In the genomic region with DNA sequence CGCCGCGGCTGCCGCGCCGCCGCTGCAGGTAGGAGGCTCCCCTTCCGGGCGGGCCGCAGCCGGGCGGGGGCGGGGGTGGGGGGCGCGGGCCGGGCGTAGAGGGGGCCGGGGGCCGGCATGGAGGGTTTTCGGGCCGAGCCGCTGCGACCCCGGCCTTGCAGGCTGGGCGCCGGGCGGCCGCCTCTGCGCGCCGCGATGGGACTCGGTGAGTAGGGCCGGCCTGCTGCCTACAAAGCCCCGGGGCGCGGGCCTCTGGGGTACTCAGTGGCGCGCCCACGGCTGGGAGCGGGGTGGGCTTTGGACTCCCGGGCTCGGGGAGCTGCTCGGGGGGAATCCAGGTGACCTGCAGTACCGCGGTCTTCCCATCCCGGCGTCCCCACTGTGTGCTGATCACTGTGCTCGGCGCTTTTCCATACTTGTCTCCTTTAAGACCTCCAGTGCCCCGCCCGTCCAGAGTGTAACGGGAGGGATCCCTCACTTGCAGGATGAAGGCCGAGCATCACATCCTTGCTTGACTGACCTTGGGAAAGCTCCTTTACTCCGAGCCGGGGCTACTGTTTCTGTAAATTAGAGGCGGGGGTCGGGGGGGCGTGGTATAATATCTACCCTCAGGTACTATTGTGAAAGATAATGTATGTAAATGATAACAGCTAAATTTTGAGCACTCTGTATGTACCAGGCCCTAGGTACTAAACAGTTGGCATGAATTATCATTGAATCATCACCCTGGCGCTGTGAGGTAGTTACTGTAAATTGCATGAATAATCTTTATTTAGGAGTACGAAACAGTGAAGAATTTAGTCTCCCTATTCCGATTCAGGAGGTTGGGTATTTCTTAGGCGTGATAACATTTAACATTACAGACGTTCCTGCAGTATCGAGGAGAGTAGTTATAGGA, we compare ENCODE assay signal across 8 cellular contexts. TPM values are rescaled to one million over a fixed set of nuclear protein-coding genes. Genes with fewer than 3 reads are reported as not detected.
A peak's percentile ranks its signal among the peaks of the same experiment; 100 is the strongest.
DNase-seq lines count a peak whose midpoint lies in the region; ATAC-seq, FAIRE-seq and TF ChIP-seq lines count a peak whose summit lies in the region.

No MANE protein-coding gene starts in this region.

- peaks cover 48% of the 10 kb centered on the region for H3K79me2 ChIP-seq in neural cell (replicated peaks; ENCODE audit: insufficient read depth, low read length)

- peak overlapping the region; percentile 97 for H3K27ac ChIP-seq in foreskin keratinocyte
- peak overlapping the region; percentile 94 for H3K27ac ChIP-seq in neural cell (ENCODE audit: low read length)

- H3K9me2 ChIP-seq in neural cell (ENCODE audit: insufficient read depth, low read length) = no peaks in the 10 kb centered on the region

- H3K9me3 Mint-ChIP-seq in activated T-helper 17 cell treated with anti-CD3 and anti-CD28 coated beads, Interleukin-2, amount 50 U/mL, for 72 hours = no peaks in the 10 kb centered on the region

- DNase-seq in 8988T = peak; percentile 41
- peak; percentile 31 for DNase-seq in NCI-H510A treated with DMSO at 0.1 percent for 48 hours (lab: John Stamatoyannopoulos, UW)
- peak; percentile 47 to 75 for DNase-seq in foreskin keratinocyte
- DNase-seq in urothelium cell line (ENCODE audit: low spot score) = peak; percentile 69

- no peak for TF ChIP-seq EP300 in neural cell (conservative IDR thresholded peaks at IDR 0.05; ENCODE audit: poor library complexity, severe bottlenecking)

- H3K27me3 ChIP-seq in foreskin keratinocyte (no peaks in the 10 kb centered on the region), neural cell (ENCODE audit: insufficient read depth, low read depth, low read length) (no peaks in the 10 kb centered on the region)

- peaks cover 19% of the 10 kb centered on the region for H3K36me3 Mint-ChIP-seq in activated T-helper 17 cell treated with anti-CD3 and anti-CD28 coated beads, Interleukin-2, amount 50 U/mL, for 72 hours (ENCODE audit: low read depth)

- peak overlapping the region; percentile 84 for H3K4me3 Mint-ChIP-seq in activated T-helper 17 cell treated with anti-CD3 and anti-CD28 coated beads, Interleukin-2, amount 50 U/mL, for 72 hours

- no peak for TF ChIP-seq CTCF in foreskin keratinocyte (conservative IDR thresholded peaks at IDR 0.05)
- TF ChIP-seq CTCF in neural cell (IDR thresholded peaks at IDR 0.05; ENCODE audit: poor library complexity, severe bottlenecking) = no peak

- peaks cover 5% of the 10 kb centered on the region for H3F3A ChIP-seq in neural cell (ENCODE audit: insufficient read depth, low read length, poor library complexity, severe bottlenecking)

- H2AFZ ChIP-seq in neural cell (ENCODE audit: low read depth, low read length) = peak overlapping the region; percentile 88

- H3K36me3 ChIP-seq in neural cell (ENCODE audit: insufficient read depth, low read length) = no peaks in the 10 kb centered on the region

- peak overlapping the region; percentile 94 for H3K9ac ChIP-seq in neural cell (ENCODE audit: low read length)

- H3K9me3 ChIP-seq in neural cell (ENCODE audit: low read length) = no peaks in the 10 kb centered on the region

- H3K4me3 ChIP-seq in neural cell (ENCODE audit: low read length) = peak overlapping the region; percentile 89

- no peak for FAIRE-seq in urothelium cell line (lab: Jason Lieb, UNC)

- TF ChIP-seq RAD21 in neural cell (conservative IDR thresholded peaks at IDR 0.05) = no peak

- H3K4me1 ChIP-seq in foreskin keratinocyte = peaks cover 20% of the 10 kb centered on the region

- H3K27ac Mint-ChIP-seq in activated T-helper 17 cell treated with anti-CD3 and anti-CD28 coated beads, Interleukin-2, amount 50 U/mL, for 72 hours = peak overlapping the region; percentile 64

- no peaks in the 10 kb centered on the region for H4K20me1 ChIP-seq in neural cell (ENCODE audit: insufficient read depth)

- H3K4me1 Mint-ChIP-seq in activated T-helper 17 cell treated with anti-CD3 and anti-CD28 coated beads, Interleukin-2, amount 50 U/mL, for 72 hours = peaks cover 35% of the 10 kb centered on the region

- peak overlapping the region; percentile 96 for H3K4me2 ChIP-seq in neural cell (ENCODE audit: low read length)

- peak; percentile 47 for ATAC-seq in GM18517 (IDR thresholded peaks at IDR 0.05; ENCODE audit: unreplicated experiment)
- ATAC-seq in HG03039 (IDR thresholded peaks at IDR 0.05; ENCODE audit: unreplicated experiment) = peak; percentile 40
- ATAC-seq in activated T-helper 17 cell treated with anti-CD3 and anti-CD28 coated beads, Interleukin-2, amount 50 U/mL, for 72 hours (replicated peaks) = peak; percentile 57
- peak; percentile 42 for ATAC-seq in foreskin keratinocyte

- H3K27me3 Mint-ChIP-seq in activated T-helper 17 cell treated with anti-CD3 and anti-CD28 coated beads, Interleukin-2, amount 50 U/mL, for 72 hours = no peaks in the 10 kb centered on the region

TF ChIP-seq in neural cell, 6 proteins besides CTCF, POLR2A, EP300 and RAD21:
- TF ChIP-seq TAF1 (IDR thresholded peaks at IDR 0.05; ENCODE audit: low read depth) (peak; percentile 47), MXI1 (conservative IDR thresholded peaks at IDR 0.05; ENCODE audit: poor library complexity, severe bottlenecking) (peak; percentile 28), EZH2 (IDR thresholded peaks at IDR 0.05; ENCODE audit: borderline replicate concordance, insufficient read depth, low read length, poor library complexity, severe bottlenecking) (no peak), POLR2AphosphoS5 (IDR thresholded peaks at IDR 0.05) (peak; percentile 74)
- TF ChIP-seq, protein P1, sequence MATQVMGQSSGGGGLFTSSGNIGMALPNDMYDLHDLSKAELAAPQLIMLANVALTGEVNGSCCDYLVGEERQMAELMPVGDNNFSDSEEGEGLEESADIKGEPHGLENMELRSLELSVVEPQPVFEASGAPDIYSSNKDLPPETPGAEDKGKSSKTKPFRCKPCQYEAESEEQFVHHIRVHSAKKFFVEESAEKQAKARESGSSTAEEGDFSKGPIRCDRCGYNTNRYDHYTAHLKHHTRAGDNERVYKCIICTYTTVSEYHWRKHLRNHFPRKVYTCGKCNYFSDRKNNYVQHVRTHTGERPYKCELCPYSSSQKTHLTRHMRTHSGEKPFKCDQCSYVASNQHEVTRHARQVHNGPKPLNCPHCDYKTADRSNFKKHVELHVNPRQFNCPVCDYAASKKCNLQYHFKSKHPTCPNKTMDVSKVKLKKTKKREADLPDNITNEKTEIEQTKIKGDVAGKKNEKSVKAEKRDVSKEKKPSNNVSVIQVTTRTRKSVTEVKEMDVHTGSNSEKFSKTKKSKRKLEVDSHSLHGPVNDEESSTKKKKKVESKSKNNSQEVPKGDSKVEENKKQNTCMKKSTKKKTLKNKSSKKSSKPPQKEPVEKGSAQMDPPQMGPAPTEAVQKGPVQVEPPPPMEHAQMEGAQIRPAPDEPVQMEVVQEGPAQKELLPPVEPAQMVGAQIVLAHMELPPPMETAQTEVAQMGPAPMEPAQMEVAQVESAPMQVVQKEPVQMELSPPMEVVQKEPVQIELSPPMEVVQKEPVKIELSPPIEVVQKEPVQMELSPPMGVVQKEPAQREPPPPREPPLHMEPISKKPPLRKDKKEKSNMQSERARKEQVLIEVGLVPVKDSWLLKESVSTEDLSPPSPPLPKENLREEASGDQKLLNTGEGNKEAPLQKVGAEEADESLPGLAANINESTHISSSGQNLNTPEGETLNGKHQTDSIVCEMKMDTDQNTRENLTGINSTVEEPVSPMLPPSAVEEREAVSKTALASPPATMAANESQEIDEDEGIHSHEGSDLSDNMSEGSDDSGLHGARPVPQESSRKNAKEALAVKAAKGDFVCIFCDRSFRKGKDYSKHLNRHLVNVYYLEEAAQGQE (IDR thresholded peaks at IDR 0.05; ENCODE audit: borderline replicate concordance) = peak; percentile 84

RNA-seq across cellular contexts. Expression of a gene that starts 0.7 kb away (rescaled TPM):
- 10 to 100 TPM; 17.3 to 23.3 TPM for total RNA-seq in activated T-helper 17 cell treated with anti-CD3 and anti-CD28 coated beads, Interleukin-2, amount 50 U/mL, for 72 hours
- 92.7 and 94.4 TPM in 2 replicates for total RNA-seq in foreskin keratinocyte
- polyA plus RNA-seq in foreskin keratinocyte (78.4 and 80.8 TPM in 2 replicates), neural cell (82.6 and 88.8 TPM in 2 replicates)
- 99.1 and 115 TPM in 2 replicates for polyA minus RNA-seq in neural cell

RNA-seq across cellular contexts. Expression of a gene that starts 45.3 kb away (rescaled TPM):
- under 1 TPM in 1 of 2 donors, not detected in 1; 0.37 TPM for total RNA-seq in activated T-helper 17 cell treated with anti-CD3 and anti-CD28 coated beads, Interleukin-2, amount 50 U/mL, for 72 hours
- total RNA-seq in foreskin keratinocyte = 0.46 and 0.54 TPM in 2 replicates
- 0.07 and 0.16 TPM in 2 replicates for polyA plus RNA-seq in foreskin keratinocyte
- polyA plus RNA-seq in neural cell = 273 and 295 TPM in 2 replicates
- polyA minus RNA-seq in neural cell = 193 and 231 TPM in 2 replicates

Comparison
In these comparisons a context has a peak if more than half of its experiments do, and no peak if none do; other contexts are left out.
1. Peak in every context shown above with its lines: DNase-seq, ATAC-seq, H3K4me3 ChIP-seq and H3K27ac ChIP-seq.